ENCODE assay signal across 25 cellular contexts in the genomic region with DNA sequence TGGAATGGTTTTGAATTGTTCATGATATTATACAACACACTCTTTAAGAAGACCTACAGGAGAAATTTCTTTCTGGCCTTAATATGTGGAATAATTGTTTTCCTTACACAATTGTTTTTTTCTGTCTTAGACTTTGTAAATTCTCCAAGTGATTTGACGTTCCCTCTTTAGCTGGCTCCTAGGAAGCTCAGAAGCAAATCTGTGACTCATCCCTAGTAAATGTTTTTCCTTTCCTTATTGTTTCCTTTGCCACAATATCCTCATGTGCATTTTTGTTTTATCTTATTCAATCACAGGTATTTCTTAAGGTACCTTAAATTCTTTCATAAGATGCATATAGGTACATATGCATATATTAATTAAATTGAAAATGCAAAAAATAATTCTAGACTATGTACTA. TPM values are rescaled to one million over a fixed set of nuclear protein-coding genes. Genes with fewer than 3 reads are reported as not detected.
DNase-seq lines count a peak whose midpoint lies in the region; ATAC-seq, FAIRE-seq and TF ChIP-seq lines count a peak whose summit lies in the region.
"Had no signal": no experiment of that assay in that cellular context is flagged by ENCODE, and none has a peak within 500 bp of the region (broad histone marks: within the 10 kb centered on the region; RNA-seq: fewer than 3 reads in every experiment).

No MANE protein-coding gene starts in this region.

- H3K4me1 Mint-ChIP-seq in endothelial cell (ENCODE audit: unreplicated experiment), result peaks cover 5% of the 10 kb centered on the region
- H3K4me1 Mint-ChIP-seq: neural progenitor cell had no signal

- H3K27me3 Mint-ChIP-seq in endothelial cell (ENCODE audit: unreplicated experiment), result no peaks in the 10 kb centered on the region
- H3K27me3 Mint-ChIP-seq: activated CD4-positive, alpha-beta T cell treated with anti-CD3 and anti-CD28 coated beads, Interleukin-2, amount 10 ng/mL, durations not matched to agents 7 days and 5 days; activated CD8-positive, alpha-beta memory T cell treated with anti-CD3 and anti-CD28 coated beads, Interleukin-2, amount 10 ng/mL, durations not matched to agents 7 days and 5 days; type B pancreatic cell had no signal

- H3K36me3 Mint-ChIP-seq in endothelial cell (ENCODE audit: low read depth, unreplicated experiment), result peaks cover 13% of the 10 kb centered on the region

- POLR2A ChIA-PET in A549 (lab: Yijun Ruan, JAX), result no interaction called here

- H3K9me3 ChIP-seq in A549 (no peaks in the 10 kb centered on the region), GM23248 (ENCODE audit: low read depth) (no peaks in the 10 kb centered on the region)
- H3K9me3 ChIP-seq: ascending aorta had no signal

- H3K4me1 ChIP-seq in A549 (peaks cover 12% of the 10 kb centered on the region; the same call in 2 of the 3 replicates), GM23248 (ENCODE audit: insufficient read depth) (peaks cover 17% of the 10 kb centered on the region), foreskin keratinocyte (peaks cover 10% of the 10 kb centered on the region)
- H3K4me1 ChIP-seq: ascending aorta, neural progenitor cell had no signal

- CTCF ChIA-PET in A549 (lab: Yijun Ruan, JAX), result interaction anchor here (0.8 to 1.0 kb wide), 2 partner anchors 154 to 155 kb away, joined by 3 read pairs; no protein-coding TSS in a partner anchor

- H3K9ac ChIP-seq in GM23248, result no peak overlapping the region
- H3K9ac ChIP-seq: neural progenitor cell had no signal

- no peak for ATAC-seq in A549
- ATAC-seq in foreskin keratinocyte, result peak; percentile 23
- ATAC-seq: activated CD8-positive, alpha-beta memory T cell treated with anti-CD3 and anti-CD28 coated beads, Interleukin-2, amount 10 ng/mL, durations not matched to agents 7 days and 5 days; activated naive CD4-positive, alpha-beta T cell treated with anti-CD3 and anti-CD28 coated beads, Interleukin-2, amount 50 U/mL, for 72 hours; sciatic nerve had no signal

- H3K36me3 ChIP-seq in GM23248 (ENCODE audit: low read depth), result peaks cover 51% of the 10 kb centered on the region

- no peak overlapping the region for H3K4me3 Mint-ChIP-seq in endothelial cell (ENCODE audit: unreplicated experiment)
- H3K4me3 Mint-ChIP-seq: activated CD4-positive, alpha-beta T cell treated with anti-CD3 and anti-CD28 coated beads, Interleukin-2, amount 10 ng/mL, durations not matched to agents 7 days and 5 days; activated CD8-positive, alpha-beta memory T cell treated with anti-CD3 and anti-CD28 coated beads, Interleukin-2, amount 10 ng/mL, durations not matched to agents 7 days and 5 days; neural progenitor cell; type B pancreatic cell had no signal

- TF ChIP-seq CTCF in A549 (IDR thresholded peaks at IDR 0.05) (no peak), foreskin keratinocyte (conservative IDR thresholded peaks at IDR 0.05) (no peak), endothelial cell (IDR thresholded peaks at IDR 0.05; ENCODE audit: unreplicated experiment) (no peak)

- no peak overlapping the region for H3K27ac ChIP-seq in A549
- H3K27ac ChIP-seq in GM23248, result no peak overlapping the region
- H3K27ac ChIP-seq in foreskin keratinocyte, result no peak overlapping the region
- H3K27ac ChIP-seq: ascending aorta, C4-2B, neural progenitor cell had no signal

- no peaks in the 10 kb centered on the region for H3K9me3 Mint-ChIP-seq in endothelial cell (ENCODE audit: unreplicated experiment)
- H3K9me3 Mint-ChIP-seq: activated CD4-positive, alpha-beta T cell treated with anti-CD3 and anti-CD28 coated beads, Interleukin-2, amount 10 ng/mL, durations not matched to agents 7 days and 5 days; activated naive CD4-positive, alpha-beta T cell treated with anti-CD3 and anti-CD28 coated beads, Interleukin-2, amount 50 U/mL, for 72 hours; neural progenitor cell; type B pancreatic cell had no signal

- no peaks in the 10 kb centered on the region for H3K9me2 ChIP-seq in GM23248 (ENCODE audit: insufficient read depth)

- in situ Hi-C loops in GM23248 (cut with MboI), result no loop called here

- H2AFZ ChIP-seq in GM23248, result no peak overlapping the region
- H2AFZ ChIP-seq: neural progenitor cell had no signal

- no peaks in the 10 kb centered on the region; the same call in 1 of the 2 replicates for H3F3A ChIP-seq in GM23248 (ENCODE audit: insufficient read depth)

- H3K4me3 ChIP-seq in A549 (no peak overlapping the region), GM23248 (no peak overlapping the region)
- H3K4me3 ChIP-seq: ascending aorta, neural progenitor cell had no signal

- peaks cover 57% of the 10 kb centered on the region for H3K79me2 ChIP-seq in GM23248 (ENCODE audit: insufficient read depth)

- TF ChIP-seq RAD21 in A549 (conservative IDR thresholded peaks at IDR 0.05 in 1 of 2, IDR thresholded peaks at IDR 0.05 in 1 of 2), result no peak

- no peak overlapping the region for H3K27ac Mint-ChIP-seq in endothelial cell (ENCODE audit: unreplicated experiment)
- H3K27ac Mint-ChIP-seq: activated CD4-positive, alpha-beta T cell treated with anti-CD3 and anti-CD28 coated beads, Interleukin-2, amount 10 ng/mL, durations not matched to agents 7 days and 5 days; activated CD8-positive, alpha-beta memory T cell treated with anti-CD3 and anti-CD28 coated beads, Interleukin-2, amount 10 ng/mL, durations not matched to agents 7 days and 5 days; activated naive CD4-positive, alpha-beta T cell treated with anti-CD3 and anti-CD28 coated beads, Interleukin-2, amount 50 U/mL, for 72 hours; neural progenitor cell; type B pancreatic cell had no signal

- WGBS in A549 (ENCODE audit: missing lambda C conversion rate), result 26% methylated on average over 1 of the region's 1 CpG
- WGBS in GM23248 (ENCODE audit: low coverage in 1 of 2, low lambda C conversion rate in 2 of 2, missing lambda C conversion rate in 2 of 2), 2 experiments, result 34 to 41% methylated on average over 1 of the region's 1 CpG

- peak; percentile 46 for FAIRE-seq in A549 (lab: Jason Lieb, UNC)
- FAIRE-seq: A204.1 had no signal

- TF ChIP-seq EP300 in A549 (IDR thresholded peaks at IDR 0.05), result no peak

- H3K27me3 ChIP-seq in GM23248 (replicated peaks; ENCODE audit: insufficient read depth) (no peaks in the 10 kb centered on the region), foreskin keratinocyte (no peaks in the 10 kb centered on the region)
- H3K27me3 ChIP-seq: ascending aorta, neural progenitor cell had no signal

- DNase-seq in A549 (ENCODE audit: low read depth in 1 of 2, low spot score in 1 of 2) (no peak), GM23248 (peak; percentile 58), astrocyte of the hippocampus (ENCODE audit: low read depth, low spot score) (peak; percentile 33), foreskin keratinocyte (peak in 1 of 2 donors; percentile 23), endothelial cell (ENCODE audit: low spot score) (no peak), globus pallidus (ENCODE audit: low spot score) (no peak), GM19238 (ENCODE audit: insufficient read length, low spot score) (no peak), DMS53 treated with DMSO at 0.1 percent for 48 hours (lab: John Stamatoyannopoulos, UW; ENCODE audit: unreplicated experiment) (no peak)
- DNase-seq: activated CD4-positive, alpha-beta T cell treated with anti-CD3 and anti-CD28 coated beads, Interleukin-2, amount 10 ng/mL, durations not matched to agents 7 days and 5 days; activated CD8-positive, alpha-beta memory T cell treated with anti-CD3 and anti-CD28 coated beads, Interleukin-2, amount 10 ng/mL, durations not matched to agents 7 days and 5 days; effector CD4-positive, alpha-beta T cell; NCI-H1105; NCI-H2029; NCI-H226; NCI-H82; posterior cingulate gyrus; stimulated activated CD4-positive, alpha-beta T cell treated with anti-CD3 and anti-CD28 coated beads, Interleukin-15, amount 100 ng/mL, for 24 hours; T1000 had no signal

- TF ChIP-seq POLR2A in A549 (IDR thresholded peaks at IDR 0.05; ENCODE audit: low read length), result no peak

- H4K20me1 ChIP-seq in GM23248 (ENCODE audit: insufficient read depth), result 0 out of 2 replicates have a peak, but pooled peaks cover 4% of the 10 kb centered on the region

- H3K4me2 ChIP-seq in A549, result no peak overlapping the region
- no peak overlapping the region for H3K4me2 ChIP-seq in GM23248 (ENCODE audit: unreplicated experiment)
- H3K4me2 ChIP-seq: neural progenitor cell had no signal

RNA-seq across cellular contexts. Expression of a gene that starts 13.5 kb away (rescaled TPM):
- polyA plus RNA-seq in A549 (2011; rRNA removed) (15.2 and 21.5 TPM in 2 replicates), A549 (2017; fragmentation: RNase III; extraction: RNeasy Plus Mini Kit Qiagen cat#74134 plus additional on column Dnase treatment) (13.6 to 16.1 TPM (median 14.1 TPM) in 3 replicates), GM23248 (2016; fragmentation: Nextera tagmentation; extraction: Ambion mirVana) (5.8 and 6.9 TPM in 2 replicates), foreskin keratinocyte (4.1 and 4.5 TPM in 2 replicates)
- 4.4 and 5.1 TPM in 2 replicates for polyA plus RNA-seq in A549 (2012; cell fraction: cytosol; rRNA removed)
- polyA plus RNA-seq in A549 (2012; cell fraction: nucleus; rRNA removed), result 5.5 and 11.7 TPM in 2 replicates
- polyA minus RNA-seq in A549 (2011; rRNA and poly(A)+ RNA removed), result 20.8 and 21.1 TPM in 2 replicates
- 14.2 and 20.5 TPM in 2 replicates for total RNA-seq in GM23248 (2014; rRNA removed; shearing (Covaris generic))
- total RNA-seq in foreskin keratinocyte (16.6 and 18.6 TPM in 2 replicates), endothelial cell (ENCODE audit: unreplicated experiment) (22.6 TPM)

RNA-seq across cellular contexts. Expression of a gene that starts 13.8 kb away (rescaled TPM):
- 517 and 572 TPM in 2 replicates for polyA plus RNA-seq in A549 (2011; rRNA removed)
- 876 and 1,178 TPM in 2 replicates for polyA plus RNA-seq in A549 (2012; cell fraction: cytosol; rRNA removed)
- 419 and 424 TPM in 2 replicates for polyA plus RNA-seq in A549 (2012; cell fraction: nucleus; rRNA removed)
- polyA plus RNA-seq in A549 (2017; fragmentation: RNase III; extraction: RNeasy Plus Mini Kit Qiagen cat#74134 plus additional on column Dnase treatment), result 621 to 751 TPM (median 643 TPM) in 3 replicates
- 43.1 and 59.7 TPM in 2 replicates for polyA minus RNA-seq in A549 (2011; rRNA and poly(A)+ RNA removed)
- total RNA-seq in GM23248 (2014; rRNA removed; shearing (Covaris generic)), result 112 and 152 TPM in 2 replicates
- polyA plus RNA-seq in GM23248 (2016; fragmentation: Nextera tagmentation; extraction: Ambion mirVana), result 630 and 673 TPM in 2 replicates
- total RNA-seq in foreskin keratinocyte, result 344 TPM in 2 replicates
- 611 and 639 TPM in 2 replicates for polyA plus RNA-seq in foreskin keratinocyte
- total RNA-seq in endothelial cell (ENCODE audit: unreplicated experiment), result 94.2 TPM

RNA-seq across cellular contexts. Expression of a gene that starts 24.4 kb away (rescaled TPM):
- polyA plus RNA-seq in A549 (2011; rRNA removed) (49.0 and 50.2 TPM in 2 replicates), A549 (2017; fragmentation: RNase III; extraction: RNeasy Plus Mini Kit Qiagen cat#74134 plus additional on column Dnase treatment) (27.9 to 32.2 TPM (median 31.8 TPM) in 3 replicates), GM23248 (2016; fragmentation: Nextera tagmentation; extraction: Ambion mirVana) (64.9 and 70.0 TPM in 2 replicates), foreskin keratinocyte (49.2 TPM in 2 replicates)
- polyA plus RNA-seq in A549 (2012; cell fraction: cytosol; rRNA removed), result 22.9 and 25.0 TPM in 2 replicates
- 6.4 and 11.0 TPM in 2 replicates for polyA plus RNA-seq in A549 (2012; cell fraction: nucleus; rRNA removed)
- 11.4 and 14.4 TPM in 2 replicates for polyA minus RNA-seq in A549 (2011; rRNA and poly(A)+ RNA removed)
- total RNA-seq in GM23248 (2014; rRNA removed; shearing (Covaris generic)), result 4.8 and 8.9 TPM in 2 replicates
- total RNA-seq in foreskin keratinocyte (30.5 and 34.6 TPM in 2 replicates), endothelial cell (ENCODE audit: unreplicated experiment) (18.3 TPM)
- total RNA-seq: ascending aorta had no signal

RNA-seq across cellular contexts. Expression of a gene that starts 24.5 kb away (rescaled TPM):
- polyA plus RNA-seq in A549 (2011; rRNA removed) (4.1 and 4.2 TPM in 2 replicates), A549 (2017; fragmentation: RNase III; extraction: RNeasy Plus Mini Kit Qiagen cat#74134 plus additional on column Dnase treatment) (2.4 to 3.1 TPM (median 2.6 TPM) in 3 replicates), GM23248 (2016; fragmentation: Nextera tagmentation; extraction: Ambion mirVana) (5.2 and 5.5 TPM in 2 replicates), foreskin keratinocyte (1.1 and 1.4 TPM in 2 replicates)
- 2.1 and 2.9 TPM in 2 replicates for polyA plus RNA-seq in A549 (2012; cell fraction: cytosol; rRNA removed)
- polyA plus RNA-seq in A549 (2012; cell fraction: nucleus; rRNA removed), result 1.6 and 2.0 TPM in 2 replicates
- polyA minus RNA-seq in A549 (2011; rRNA and poly(A)+ RNA removed), result 1.9 TPM in 2 replicates
- total RNA-seq in GM23248 (2014; rRNA removed; shearing (Covaris generic)), result 0.63 and 0.86 TPM in 2 replicates
- total RNA-seq in foreskin keratinocyte (0.88 and 1.2 TPM in 2 replicates), endothelial cell (ENCODE audit: unreplicated experiment) (3.8 TPM)

Comparison
In these comparisons a context has a peak if more than half of its experiments do, and no peak if none do; other contexts are left out.
1. DNase-seq: peak in GM23248 (single experiment) and astrocyte of the hippocampus (single experiment); none in A549 (0 of 2), endothelial cell (single experiment), globus pallidus (single experiment), GM19238 (single experiment) and DMS53 treated with DMSO at 0.1 percent for 48 hours (single experiment).